Comparison of ENCODE assay signal across 2 cellular contexts in genomic region chr9:21018177-21018576, GRCh38.
TF ChIP-seq lines count a peak whose summit lies in the region.

No MANE protein-coding gene starts in this region.

TF ChIP-seq in IMR-90, 13 proteins besides CTCF, POLR2A, EP300 and RAD21:
- TF ChIP-seq FOS (IDR thresholded peaks at IDR 0.05; ENCODE audit: low read depth, low read length) (no peak), RFX5 (IDR thresholded peaks at IDR 0.05; ENCODE audit: low read depth, low read length) (no peak), CEBPB (IDR thresholded peaks at IDR 0.05; ENCODE audit: low read depth, low read length) (no peak), BHLHE40 (IDR thresholded peaks at IDR 0.05; ENCODE audit: low read depth, low read length) (no peak), ELK1 (IDR thresholded peaks at IDR 0.05; ENCODE audit: borderline replicate concordance, low read depth, low read length) (no peak), MAFK (IDR thresholded peaks at IDR 0.05; ENCODE audit: low read depth, low read length) (no peak), NFE2L2 (IDR thresholded peaks at IDR 0.05; ENCODE audit: low read depth, low read length) (no peak), SMC3 (IDR thresholded peaks at IDR 0.05; ENCODE audit: low read depth, low read length) (no peak), MXI1 (IDR thresholded peaks at IDR 0.05; ENCODE audit: borderline replicate concordance, low read depth, low read length) (no peak), MAZ (IDR thresholded peaks at IDR 0.05; ENCODE audit: borderline replicate concordance, low read depth, low read length) (no peak), USF2 (IDR thresholded peaks at IDR 0.05; ENCODE audit: low read depth, low read length) (no peak), CHD1 (IDR thresholded peaks at IDR 0.05; ENCODE audit: low read depth, low read length) (no peak), RCOR1 (IDR thresholded peaks at IDR 0.05; ENCODE audit: insufficient replicate concordance, low read length) (no peak)

TF ChIP-seq in H1, 55 proteins besides CTCF, POLR2A, EP300 and RAD21:
- TF ChIP-seq TEAD4 (IDR thresholded peaks at IDR 0.05; ENCODE audit: low read depth, low read length) (peak; percentile 65; the same call in 1 of the 2 replicates), ASH2L (IDR thresholded peaks at IDR 0.05; ENCODE audit: low read length) (no peak)
